ENCODE assay signal across 27 cellular contexts in the genomic region with DNA sequence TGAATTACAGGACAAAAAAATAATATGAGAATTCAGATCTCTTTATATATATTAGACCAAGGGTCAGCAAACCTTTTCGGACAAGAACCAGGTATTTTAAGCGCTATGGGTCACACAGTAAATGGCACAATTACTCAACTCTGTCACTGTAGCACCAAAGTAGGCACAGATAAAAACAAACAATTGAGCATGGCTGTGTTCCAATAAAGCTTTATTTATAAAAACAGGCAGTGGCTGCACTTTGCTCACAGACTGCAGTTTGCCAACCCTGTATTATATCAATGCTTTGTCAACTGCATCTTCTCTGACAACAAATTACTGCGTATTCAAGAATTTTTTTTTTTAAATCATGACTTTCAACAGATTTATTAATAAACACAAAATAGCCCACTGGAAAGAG.
"Had no signal": no experiment of that assay in that cellular context is flagged by ENCODE, and none has a peak within 500 bp of the region (broad histone marks: within the 10 kb centered on the region; RNA-seq: fewer than 3 reads in every experiment).

No MANE protein-coding gene starts in this region.

- H3K9ac ChIP-seq: neural progenitor cell had no signal

- H3K9me3 Mint-ChIP-seq: naive B cell; natural killer cell treated with Interleukin-12 subunit alpha and Interleukin-12 subunit beta and Interleukin-15 and Interleukin-18, amount 100 ng/mL, for 72 hours; neural progenitor cell; stimulated activated effector memory CD8-positive, alpha-beta T cell treated with anti-CD3 and anti-CD28 coated beads, Interleukin-12 subunit alpha, Interleukin-12 subunit beta, amount 100 ng/mL, for 72 hours; type B pancreatic cell had no signal

- DNase-seq: dermis blood vessel endothelial cell; effector memory CD4-positive, alpha-beta T cell; esophagus squamous epithelium; foreskin melanocyte; glutamatergic neuron; heart right ventricle; hippocampal formation; left cardiac atrium; left ventricle myocardium inferior; mesenchymal stem cell; mucosa of descending colon; naive B cell; sigmoid colon; stimulated activated CD4-positive, alpha-beta T cell treated with anti-CD3 and anti-CD28 coated beads, Interleukin-2, amount 100 ng/mL, for 24 hours; stimulated activated CD4-positive, alpha-beta T cell treated with anti-CD3 and anti-CD28 coated beads, Interleukin-4, amount 100 ng/mL, for 24 hours; stimulated activated naive CD4-positive, alpha-beta T cell treated with Interleukin-2 at 50 U/mL for 16 hours; substantia nigra; testis; tibial artery had no signal

- H3K27me3 Mint-ChIP-seq: naive B cell; natural killer cell treated with Interleukin-12 subunit alpha and Interleukin-12 subunit beta and Interleukin-15 and Interleukin-18, amount 100 ng/mL, for 72 hours; type B pancreatic cell had no signal

- H3K4me1 ChIP-seq: heart right ventricle, left ventricle myocardium inferior, neural progenitor cell, prostate gland, right atrium auricular region, sigmoid colon, testis, tibial artery had no signal

- H3K27ac Mint-ChIP-seq: mesothelial cell of epicardium; naive B cell; natural killer cell treated with Interleukin-12 subunit alpha and Interleukin-12 subunit beta and Interleukin-15 and Interleukin-18, amount 100 ng/mL, for 72 hours; neural progenitor cell; stimulated activated effector memory CD8-positive, alpha-beta T cell treated with anti-CD3 and anti-CD28 coated beads, Interleukin-12 subunit alpha, Interleukin-12 subunit beta, amount 100 ng/mL, for 72 hours; type B pancreatic cell had no signal

- H3K4me1 Mint-ChIP-seq: naive B cell; neural progenitor cell; stimulated activated effector memory CD8-positive, alpha-beta T cell treated with anti-CD3 and anti-CD28 coated beads, Interleukin-12 subunit alpha, Interleukin-12 subunit beta, amount 100 ng/mL, for 72 hours had no signal

- H3K9me3 ChIP-seq: esophagus squamous epithelium, heart right ventricle, left ventricle myocardium inferior, mucosa of descending colon, prostate gland, right atrium auricular region, sigmoid colon, testis, tibial artery had no signal

- H3K4me3 Mint-ChIP-seq: mesothelial cell of epicardium; naive B cell; natural killer cell treated with Interleukin-12 subunit alpha and Interleukin-12 subunit beta and Interleukin-15 and Interleukin-18, amount 100 ng/mL, for 72 hours; neural progenitor cell; stimulated activated effector memory CD8-positive, alpha-beta T cell treated with anti-CD3 and anti-CD28 coated beads, Interleukin-12 subunit alpha, Interleukin-12 subunit beta, amount 100 ng/mL, for 72 hours; type B pancreatic cell had no signal

- H3K36me3 Mint-ChIP-seq: natural killer cell treated with Interleukin-12 subunit alpha and Interleukin-12 subunit beta and Interleukin-15 and Interleukin-18, amount 100 ng/mL, for 72 hours had no signal

- H3K36me3 ChIP-seq: prostate gland had no signal

- ATAC-seq: heart right ventricle; left cardiac atrium; mucosa of descending colon; natural killer cell treated with Interleukin-12 subunit alpha and Interleukin-12 subunit beta and Interleukin-15 and Interleukin-18, amount 100 ng/mL, for 72 hours; stimulated activated effector memory CD8-positive, alpha-beta T cell treated with anti-CD3 and anti-CD28 coated beads, Interleukin-12 subunit alpha, Interleukin-12 subunit beta, amount 100 ng/mL, for 72 hours had no signal

- H3K4me2 ChIP-seq: neural progenitor cell had no signal

- H3K4me3 ChIP-seq: esophagus squamous epithelium, heart right ventricle, left ventricle myocardium inferior, lung, mucosa of descending colon, neural progenitor cell, prostate gland, right atrium auricular region, sigmoid colon, testis, tibial artery had no signal

- H3K27ac ChIP-seq: esophagus squamous epithelium, heart right ventricle, left ventricle myocardium inferior, neural progenitor cell, prostate gland, right atrium auricular region, sigmoid colon, testis, tibial artery had no signal

- H2AFZ ChIP-seq: neural progenitor cell had no signal

- H3K27me3 ChIP-seq: esophagus squamous epithelium, heart right ventricle, neural progenitor cell, right atrium auricular region, sigmoid colon, testis, tibial artery had no signal
